Comparison of ENCODE assay signal across 21 cellular contexts in genomic region chr5:6107675-6108539, GRCh38.
"Had no signal": no experiment of that assay in that cellular context is flagged by ENCODE, and none has a peak within 500 bp of the region (broad histone marks: within the 10 kb centered on the region; RNA-seq: fewer than 3 reads in every experiment).

No MANE protein-coding gene starts in this region.

- H2AFZ ChIP-seq: PC-9 had no signal

- H3K4me1 Mint-ChIP-seq: activated naive CD4-positive, alpha-beta T cell treated with anti-CD3 and anti-CD28 coated beads, Interleukin-2, amount 50 U/mL, for 24 hours had no signal

- H3K9me3 ChIP-seq: breast epithelium, colonic mucosa had no signal

- H3K36me3 Mint-ChIP-seq: activated naive CD4-positive, alpha-beta T cell treated with anti-CD3 and anti-CD28 coated beads, Interleukin-2, amount 50 U/mL, for 24 hours; WTC11 had no signal

- H3K4me2 ChIP-seq: PC-9 had no signal

- H3K27me3 Mint-ChIP-seq: activated naive CD4-positive, alpha-beta T cell treated with anti-CD3 and anti-CD28 coated beads, Interleukin-2, amount 50 U/mL, for 24 hours had no signal

- H3K27me3 ChIP-seq: breast epithelium, colonic mucosa had no signal

- H3K4me3 ChIP-seq: breast epithelium, colonic mucosa, PC-9 had no signal

- H3K27ac Mint-ChIP-seq: activated CD8-positive, alpha-beta T cell treated with anti-CD3 and anti-CD28 coated beads, Interleukin-2, amount 10 ng/mL, durations not matched to agents 7 days and 5 days; activated naive CD4-positive, alpha-beta T cell treated with anti-CD3 and anti-CD28 coated beads, Interleukin-2, amount 50 U/mL, for 24 hours; T-helper 1 cell treated with Interleukin-12 subunit alpha and Interleukin-12 subunit beta and Interleukin-4 antibody, amounts not matched to agents 30 μg/mL and 1 μg/mL, for 36 hours; WTC11 had no signal

- ATAC-seq: activated CD8-positive, alpha-beta T cell treated with anti-CD3 and anti-CD28 coated beads, Interleukin-2, amount 10 ng/mL, durations not matched to agents 7 days and 5 days; WTC11 had no signal

- H3K27ac ChIP-seq: breast epithelium, colonic mucosa, PC-9 had no signal

- DNase-seq: activated CD4-positive, alpha-beta T cell treated with anti-CD3 and anti-CD28 coated beads for 48 hours; activated CD4-positive, alpha-beta T cell treated with anti-CD3 and anti-CD28 coated beads, Interleukin-2, amount 50 U/mL, for 4 hours; activated CD4-positive, CD25-positive, alpha-beta regulatory T cell treated with anti-CD3 and anti-CD28 coated beads, Interleukin-2, amount 50 U/mL, for 72 hours; activated CD8-positive, alpha-beta memory T cell treated with anti-CD3 and anti-CD28 coated beads, Interleukin-2, amount 50 U/mL, for 48 hours; activated CD8-positive, alpha-beta T cell treated with anti-CD3 and anti-CD28 coated beads, Interleukin-2, amount 10 ng/mL, durations not matched to agents 7 days and 5 days; activated naive CD4-positive, alpha-beta T cell; activated T-cell treated with anti-CD3 and anti-CD28 coated beads, Interleukin-2, amount 50 U/mL, for 1 hour; aorta; caudate nucleus; colonic mucosa; NCI-H1048; NCI-H1930; NCI-H345; NCI-H510A; NCI-H69; PC-9; SHP77 treated with DMSO at 0.1 percent for 48 hours had no signal

- H3K4me3 Mint-ChIP-seq: activated CD8-positive, alpha-beta T cell treated with anti-CD3 and anti-CD28 coated beads, Interleukin-2, amount 10 ng/mL, durations not matched to agents 7 days and 5 days; activated naive CD4-positive, alpha-beta T cell treated with anti-CD3 and anti-CD28 coated beads, Interleukin-2, amount 50 U/mL, for 24 hours; T-helper 1 cell treated with Interleukin-12 subunit alpha and Interleukin-12 subunit beta and Interleukin-4 antibody, amounts not matched to agents 30 μg/mL and 1 μg/mL, for 36 hours; WTC11 had no signal

- H3K4me1 ChIP-seq: breast epithelium, colonic mucosa had no signal

- H3K9me3 Mint-ChIP-seq: activated naive CD4-positive, alpha-beta T cell treated with anti-CD3 and anti-CD28 coated beads, Interleukin-2, amount 50 U/mL, for 24 hours; T-helper 1 cell treated with Interleukin-12 subunit alpha and Interleukin-12 subunit beta and Interleukin-4 antibody, amounts not matched to agents 30 μg/mL and 1 μg/mL, for 36 hours; WTC11 had no signal

- H3K36me3 ChIP-seq: breast epithelium, colonic mucosa had no signal
